8 cellular contexts compared by ENCODE assay signal in the genomic region with DNA sequence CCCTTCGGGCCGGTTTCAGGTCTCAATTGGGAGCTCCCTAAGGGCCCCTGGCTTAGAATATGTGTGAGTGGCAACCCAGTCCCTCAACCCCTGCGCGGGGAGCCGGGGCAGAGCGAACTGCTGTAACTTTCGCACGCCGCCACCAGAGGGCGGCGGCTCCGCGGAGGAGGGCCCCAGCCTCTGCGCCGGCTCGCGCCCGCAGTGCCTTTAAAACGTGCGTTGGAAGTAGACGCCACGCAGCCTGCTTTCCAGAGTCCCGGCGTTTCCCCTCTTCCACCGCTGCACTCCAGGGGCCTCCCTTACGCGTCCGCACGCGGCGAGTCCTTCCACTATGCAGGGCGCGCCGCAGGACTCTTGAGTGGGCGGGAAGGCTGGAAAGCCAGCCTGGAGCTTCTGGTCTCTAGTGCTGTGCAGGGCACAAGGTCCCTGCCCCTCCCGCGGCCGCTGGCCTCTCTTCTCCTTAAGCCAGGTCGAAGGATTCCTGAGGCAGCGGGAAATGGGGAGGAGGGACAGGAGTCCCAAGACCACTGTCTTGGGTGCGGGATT. TPM values are rescaled to one million over a fixed set of nuclear protein-coding genes. Genes with fewer than 3 reads are reported as not detected.
A peak's percentile ranks its signal among the peaks of the same experiment; 100 is the strongest.
DNase-seq lines count a peak whose midpoint lies in the region; ATAC-seq and TF ChIP-seq lines count a peak whose summit lies in the region.

No MANE protein-coding gene starts in this region.

- H3K27me3 ChIP-seq in adrenal gland (no peaks in the 10 kb centered on the region), prostate gland (replicated peaks; ENCODE audit: insufficient read depth) (no peaks in the 10 kb centered on the region), vagina (no peaks in the 10 kb centered on the region)

- WGBS in adrenal gland, 4 donors: 1 to 3% (median 1%) methylated on average over 16 to 41 of the region's 41 CpGs
- WGBS in prostate gland: 6% methylated on average over 17 of the region's 41 CpGs

- CTCF ChIA-PET in HEK293T (lab: Yijun Ruan, JAX): interaction anchor here (0.6 to 2.5 kb wide), 14 partner anchors 11 to 1502 kb away, joined by 3 to 13 read pairs (median 4); no protein-coding TSS in a partner anchor

- ATAC-seq in left ventricle myocardium superior: peak; percentile 98

- H3K9me3 ChIP-seq in adrenal gland (replicated peaks in 1 of 3) (no peaks in the 10 kb centered on the region), prostate gland (no peaks in the 10 kb centered on the region), vagina (no peaks in the 10 kb centered on the region)

- intact Hi-C loops in adrenal gland (cut with DNase I): loop anchor here (2.0 to 10.0 kb wide), 4 partner anchors 191 to 344 kb away; partner anchors contain the start of genes CALML4 (in 2 of the 2) and PIAS1 (in 2 of the 2)
- intact Hi-C loops in left ventricle myocardium superior (cut with micrococcal nuclease): loop anchor here (5.0 kb wide), 1 partner anchor 294 kb away; no protein-coding TSS in a partner anchor
- intact Hi-C loops in prostate gland (cut with DNase I): loop anchor here (2.0 kb wide), 3 partner anchors 51 to 347 kb away; no protein-coding TSS in a partner anchor
- intact Hi-C loops in vagina (cut with DNase I): loop anchor here (10.0 kb wide), 1 partner anchor 291 kb away; no protein-coding TSS in a partner anchor

- H3K36me3 ChIP-seq in adrenal gland (replicated peaks in 1 of 2): no peaks in the 10 kb centered on the region
- H3K36me3 ChIP-seq in prostate gland: no peaks in the 10 kb centered on the region
- no peaks in the 10 kb centered on the region for H3K36me3 ChIP-seq in vagina

- H3K4me1 ChIP-seq in adrenal gland (replicated peaks in 1 of 2) (peaks cover 0 to 11% of the 10 kb centered on the region in 2 donors), prostate gland (replicated peaks) (no peaks in the 10 kb centered on the region), vagina (peaks cover 13% of the 10 kb centered on the region)

- DNase-seq in GM03348 (ENCODE audit: low spot score) (peak; percentile 93), HEK293T (ENCODE audit: extremely low spot score) (peak; percentile 91), NB4 (ENCODE audit: low read depth) (peak; percentile 87), SW480 (ENCODE audit: low spot score) (peak; percentile 79), adrenal gland (peak; percentile 75 to 88 (median 84)), left ventricle myocardium superior (peak; percentile 91), prostate gland (ENCODE audit: low spot score) (peak; percentile 62), vagina (ENCODE audit: extremely low spot score in 2 of 2) (no peak)

- H3K27ac ChIP-seq in adrenal gland (peak overlapping the region in 3 of 5 donors; percentile 39 to 50 (median 42)), prostate gland (peak overlapping the region; percentile 27 to 54), vagina (peak overlapping the region; percentile 66)

- peak overlapping the region; percentile 9 for H3K4me3 ChIP-seq in NB4 (ENCODE audit: low read depth, low read length)
- H3K4me3 ChIP-seq in adrenal gland: peak overlapping the region in 2 of 4 donors; percentile 35 to 64
- peak overlapping the region; percentile 28 to 31 for H3K4me3 ChIP-seq in prostate gland
- peak overlapping the region; percentile 34 to 50 for H3K4me3 ChIP-seq in vagina

- TF ChIP-seq POLR2A in NB4 (IDR thresholded peaks at IDR 0.05; ENCODE audit: extremely low read depth, insufficient read length): no peak
- peak in 1 of 2 donors; percentile 15 for TF ChIP-seq POLR2A in adrenal gland (IDR thresholded peaks at IDR 0.05)
- TF ChIP-seq POLR2A in prostate gland (IDR thresholded peaks at IDR 0.05): no peak
- TF ChIP-seq POLR2A in vagina (IDR thresholded peaks at IDR 0.05): no peak

- TF ChIP-seq CTCF in NB4 (IDR thresholded peaks at IDR 0.05; ENCODE audit: low read depth, low read length) (peak; percentile 77), adrenal gland (IDR thresholded peaks at IDR 0.05) (peak; percentile 87 to 97 (median 94)), prostate gland (IDR thresholded peaks at IDR 0.05) (peak; percentile 88 to 97 (median 94)), vagina (IDR thresholded peaks at IDR 0.05) (peak; percentile 92 to 94 (median 93))

- POLR2A ChIA-PET in HEK293T (lab: Yijun Ruan, JAX): interaction anchor here (0.7 to 0.9 kb wide), 3 partner anchors 21 to 191 kb away, joined by 3 to 6 read pairs (median 4); partner anchors contain the start of gene PIAS1

TF ChIP-seq in HEK293T, 16 proteins besides CTCF, POLR2A, EP300 and RAD21:
- TF ChIP-seq CTBP1 (IDR thresholded peaks at IDR 0.05; ENCODE audit: borderline replicate concordance) (no peak), L3MBTL2 (conservative IDR thresholded peaks at IDR 0.05) (peak; percentile 91)

RNA-seq across cellular contexts. Expression of gene RNU6-1, which starts 23.7 kb away (rescaled TPM):
- total RNA-seq in adrenal gland (not detected), left ventricle myocardium superior (not detected), prostate gland (not detected), vagina (not detected)
- not detected for polyA plus RNA-seq in adrenal gland

RNA-seq across cellular contexts. Expression of gene SKOR1, which starts 38.2 kb away (rescaled TPM):
- total RNA-seq in adrenal gland (1 to 10 TPM in 1 of 8 donors, under 1 TPM in 7; 0.24 to 1.3 (median 0.50) TPM), left ventricle myocardium superior (0.07 TPM), prostate gland (1 to 10 TPM in 1 of 2 donors, under 1 TPM in 1; 0.59 to 1.7 TPM), vagina (0.25 TPM)
- 1 to 10 TPM in 2 of 3 donors, not detected in 1; 1.0 to 1.1 TPM for polyA plus RNA-seq in adrenal gland

Comparison
In these comparisons a context has a peak if more than half of its experiments do, and no peak if none do; other contexts are left out.
1. DNase-seq: peak in GM03348 (single experiment), HEK293T (single experiment), NB4 (single experiment), SW480 (single experiment), adrenal gland (7 of 7), left ventricle myocardium superior (single experiment) and prostate gland (single experiment); none in vagina (0 of 2).
2. Peak in every context shown above with its lines, with median percentiles within 50 percentile points of each other: CTCF ChIP-seq and H3K27ac ChIP-seq.